In the genomic region with DNA sequence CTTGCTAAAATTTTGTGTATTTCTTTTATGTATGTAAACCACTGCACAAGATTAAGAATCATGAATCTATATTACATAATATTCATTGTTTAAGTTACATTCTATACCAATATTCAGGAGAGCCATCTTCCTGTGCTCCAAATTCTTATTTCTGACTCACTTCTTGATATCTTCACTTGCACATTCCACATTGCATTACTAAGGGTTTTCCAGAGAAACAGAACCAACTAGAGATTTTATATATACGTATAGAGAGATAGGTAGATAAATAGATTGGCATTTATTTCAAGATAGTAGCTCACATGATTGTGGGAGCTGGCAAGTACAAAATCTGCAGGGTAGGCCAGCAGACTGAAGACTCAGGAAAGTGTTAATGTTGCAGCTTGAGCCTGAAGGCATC, we compare ENCODE assay signal across 13 cellular contexts.
DNase-seq lines count a peak whose midpoint lies in the region; ATAC-seq and TF ChIP-seq lines count a peak whose summit lies in the region.
"Had no signal": no experiment of that assay in that cellular context is flagged by ENCODE, and none has a peak within 500 bp of the region (broad histone marks: within the 10 kb centered on the region; RNA-seq: fewer than 3 reads in every experiment).

No MANE protein-coding gene starts in this region.

- in situ Hi-C loops in G401 (cut with HindIII; ENCODE audit: low sequenced_read_pairs) = no loop called here

- H3K4me3 ChIP-seq in RWPE2 (ENCODE audit: severe bottlenecking) = no peak overlapping the region

- TF ChIP-seq CTCF in RWPE2 (IDR thresholded peaks at IDR 0.05; ENCODE audit: poor library complexity, severe bottlenecking) = no peak

- H3K9me3 ChIP-seq in RWPE2 (ENCODE audit: severe bottlenecking) = no peaks in the 10 kb centered on the region

- no peaks in the 10 kb centered on the region for H3K36me3 ChIP-seq in RWPE2 (ENCODE audit: low read depth)

- no peaks in the 10 kb centered on the region for H3K27me3 ChIP-seq in RWPE2 (ENCODE audit: insufficient read depth, poor library complexity, severe bottlenecking)

- H3K4me1 ChIP-seq in RWPE2 (ENCODE audit: insufficient read depth, poor library complexity, severe bottlenecking) = no peaks in the 10 kb centered on the region

- no peak overlapping the region for H3K27ac ChIP-seq in RWPE2 (ENCODE audit: poor library complexity, severe bottlenecking)
- H3K27ac ChIP-seq in epithelial cell of prostate = peak overlapping the region; percentile 9

- DNase-seq in HS-5 (ENCODE audit: low read depth) (peak; percentile 41), RWPE2 (ENCODE audit: low spot score) (no peak), epithelial cell of prostate (ENCODE audit: low read depth, low spot score) (no peak), G401 (ENCODE audit: low spot score) (no peak)
- DNase-seq in activated CD4-positive, CD25-positive, alpha-beta regulatory T cell treated with anti-CD3 and anti-CD28 coated beads, Interleukin-2, amount 50 U/mL, for 72 hours = no peak
- no peak for DNase-seq in NK-92 treated with Interleukin-12 subunit alpha and Interleukin-12 subunit beta, amount 100 ng/mL, for 24 hours (lab: John Stamatoyannopoulos, UW)
- DNase-seq: C1 segment of cervical spinal cord; Calu3; CD4-positive, alpha-beta T cell; DMS 273 treated with DMSO at 0.1 percent for 48 hours; GDM1 had no signal

- ATAC-seq in RWPE2 (ENCODE audit: low read depth) (0 out of 3 replicates have a peak, but pooled peaks have one; percentile 55), GM21381 (IDR thresholded peaks at IDR 0.05; ENCODE audit: unreplicated experiment) (no peak)
- ATAC-seq: HCT116 had no signal
